Comparison of ENCODE assay signal across 7 cellular contexts in genomic region chr11:65558785-65559509, GRCh38. TPM values are rescaled to one million over a fixed set of nuclear protein-coding genes. Genes with fewer than 3 reads are reported as not detected.
DNase-seq lines count a peak whose midpoint lies in the region; ATAC-seq and TF ChIP-seq lines count a peak whose summit lies in the region.

No MANE protein-coding gene starts in this region.

- no peaks in the 10 kb centered on the region for H3K9me3 ChIP-seq in iPS-15b (ENCODE audit: control insufficient read depth, insufficient read depth, low read length)
- H3K9me3 ChIP-seq in spleen, result no peaks in the 10 kb centered on the region

- H3K4me1 ChIP-seq in iPS-15b (ENCODE audit: control insufficient read depth, insufficient read depth, low read length) (no peaks in the 10 kb centered on the region), spleen (peaks cover 35 to 77% (median 65%) of the 10 kb centered on the region in 6 donors)

- peak overlapping the region in 3 of 4 donors; percentile 70 to 81 (median 72) for H3K4me3 Mint-ChIP-seq in IgD-negative memory B cell

- peak overlapping the region in 1 of 3 donors; percentile 57 for H3K27ac Mint-ChIP-seq in IgD-negative memory B cell

- TF ChIP-seq POLR2A in spleen (IDR thresholded peaks at IDR 0.05), result no peak

- H3K36me3 ChIP-seq in iPS-15b (ENCODE audit: control insufficient read depth, insufficient read depth, low read length), result no peaks in the 10 kb centered on the region
- H3K36me3 ChIP-seq in spleen, result no peaks in the 10 kb centered on the region

- no peak overlapping the region for H3K9ac ChIP-seq in iPS-15b (ENCODE audit: low read depth, low read length)

- peaks cover 0 to 17% (median 8%) of the 10 kb centered on the region in 3 donors for H3K4me1 Mint-ChIP-seq in IgD-negative memory B cell

- peak; percentile 79 for DNase-seq in spleen
- no peak for DNase-seq in NCI-H1436 (lab: John Stamatoyannopoulos, UW)
- DNase-seq in DMS53 (lab: John Stamatoyannopoulos, UW), result no peak

- H3K9me3 Mint-ChIP-seq in IgD-negative memory B cell, result no peaks in the 10 kb centered on the region

- no peak for ATAC-seq in GM21447 (IDR thresholded peaks at IDR 0.05; ENCODE audit: unreplicated experiment)

- TF ChIP-seq CTCF in spleen (IDR thresholded peaks at IDR 0.05 in 8 of 11, conservative IDR thresholded peaks at IDR 0.05 in 3 of 11), result no peak

- H3K4me3 ChIP-seq in iPS-15b (ENCODE audit: low read depth, low read length) (peak overlapping the region; percentile 39), spleen (peak overlapping the region; percentile 35 to 76 (median 50))

- WGBS in spleen, 5 donors, result 46 to 59% (median 52%) methylated on average over 13 to 21 of the region's 21 CpGs

- H3K27me3 ChIP-seq in iPS-15b (ENCODE audit: control insufficient read depth, insufficient read depth, low read length), result peaks cover 52% of the 10 kb centered on the region
- H3K27me3 ChIP-seq in spleen (replicated peaks in 1 of 7), result peaks cover 0 to 18% (median 0%) of the 10 kb centered on the region in 7 donors

- no peaks in the 10 kb centered on the region for H3K27me3 Mint-ChIP-seq in IgD-negative memory B cell

- peak overlapping the region; percentile 98 for H3K27ac ChIP-seq in angular gyrus (ENCODE audit: low read depth, low read length)
- H3K27ac ChIP-seq in spleen, result peak overlapping the region; percentile 73 to 91 (median 88)

- H3K36me3 Mint-ChIP-seq in IgD-negative memory B cell, result no peaks in the 10 kb centered on the region

- intact Hi-C loops in spleen (cut with DNase I; ENCODE audit: low total_unique reads), result no loop called here

RNA-seq across cellular contexts. Expression of gene LTBP3, which starts 0.8 kb away (rescaled TPM):
- polyA plus RNA-seq in IgD-negative memory B cell (37.4 TPM), spleen (10 to 100 TPM; 20.6 to 57.0 (median 27.6) TPM)
- total RNA-seq in spleen, result 100 to 1,000 TPM in 2 of 7 donors, 10 to 100 TPM in 5; 81.6 to 137 (median 95.8) TPM

RNA-seq across cellular contexts. Expression of gene ZNRD2, which starts 11.3 kb away (rescaled TPM):
- polyA plus RNA-seq in IgD-negative memory B cell (86.4 TPM), spleen (10 to 100 TPM; 32.6 to 49.5 (median 42.5) TPM)
- total RNA-seq in spleen, result 10 to 100 TPM; 20.9 to 68.8 (median 34.4) TPM

RNA-seq across cellular contexts. Expression of gene FAM89B, which starts 13.4 kb away (rescaled TPM):
- 49.0 TPM for polyA plus RNA-seq in IgD-negative memory B cell
- 10 to 100 TPM; 34.5 to 59.0 (median 48.4) TPM for total RNA-seq in spleen
- 10 to 100 TPM; 43.0 to 66.1 (median 50.1) TPM for polyA plus RNA-seq in spleen

RNA-seq across cellular contexts. Expression of gene EHBP1L1, which starts 16.9 kb away (rescaled TPM):
- polyA plus RNA-seq in IgD-negative memory B cell (16.1 TPM), spleen (100 to 1,000 TPM in 2 of 3 donors, 10 to 100 TPM in 1; 44.3 to 174 (median 116) TPM)
- 100 to 1,000 TPM; 151 to 365 (median 242) TPM for total RNA-seq in spleen

RNA-seq across cellular contexts. Expression of gene SCYL1, which starts 34.1 kb away (rescaled TPM):
- polyA plus RNA-seq in IgD-negative memory B cell (34.0 TPM), spleen (10 to 100 TPM; 52.4 to 70.6 (median 60.7) TPM)
- 100 to 1,000 TPM in 2 of 7 donors, 10 to 100 TPM in 5; 64.7 to 125 (median 77.4) TPM for total RNA-seq in spleen
